ENCODE assay signal across 28 cellular contexts in the genomic region with DNA sequence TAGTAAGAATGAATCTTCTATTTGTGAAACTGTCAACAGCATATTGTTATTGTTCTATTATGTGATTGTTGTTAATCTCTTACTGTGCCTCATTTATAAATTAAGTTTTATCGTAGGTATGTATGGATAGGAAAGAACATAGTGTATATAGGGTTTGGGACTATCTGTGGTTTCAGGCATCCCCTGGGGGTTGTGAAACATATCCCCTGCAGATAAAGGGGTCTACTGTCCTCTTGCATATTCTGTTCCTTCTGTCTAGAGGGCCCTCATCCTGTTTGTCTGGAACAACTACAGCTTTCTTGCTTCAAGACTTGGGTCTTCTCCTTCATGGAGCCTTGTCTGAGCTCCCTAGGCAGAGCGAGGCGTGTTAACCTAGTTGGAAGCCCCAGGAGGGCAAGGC.
"Had no signal": no experiment of that assay in that cellular context is flagged by ENCODE, and none has a peak within 500 bp of the region (broad histone marks: within the 10 kb centered on the region; RNA-seq: fewer than 3 reads in every experiment).

No MANE protein-coding gene starts in this region.

- H3K9me3 Mint-ChIP-seq: activated CD4-positive, alpha-beta T cell treated with anti-CD3 and anti-CD28 coated beads, Interleukin-2, amount 10 ng/mL, durations not matched to agents 24 days and 14 days; activated naive CD8-positive, alpha-beta T cell treated with anti-CD3 and anti-CD28 coated beads, Interleukin-2, amount 50 U/mL, for 24 hours; activated T-cell treated with anti-CD3 and anti-CD28 coated beads, Interleukin-2, amount 50 U/mL, for 24 hours; activated T-helper 1 cell treated with anti-CD3 and anti-CD28 coated beads, Interleukin-12 subunit alpha, Interleukin-12 subunit beta, Interleukin-2, Interleukin-4 antibody, amounts not matched to agents 30 ng/mL and 10 ng/mL and 1 ng/mL, durations not matched to agents 14 hours and 24 hours and 36 hours; brain; central memory CD8-positive, alpha-beta T cell; T-helper 1 cell treated with Interleukin-12 subunit alpha and Interleukin-12 subunit beta and Interleukin-4 antibody, amounts not matched to agents 30 μg/mL and 1 μg/mL, for 36 hours had no signal

- H3K27me3 ChIP-seq: ascending aorta had no signal

- H3K9me3 ChIP-seq: ascending aorta had no signal

- H3K4me1 Mint-ChIP-seq: activated B cell treated with CpG ODN at 0.5 μM for 24 hours; activated CD4-positive, alpha-beta T cell treated with anti-CD3 and anti-CD28 coated beads, Interleukin-2, amount 10 ng/mL, durations not matched to agents 24 days and 14 days; activated CD8-positive, alpha-beta memory T cell treated with anti-CD3 and anti-CD28 coated beads, Interleukin-2, amount 10 ng/mL, durations not matched to agents 7 days and 5 days; activated naive CD8-positive, alpha-beta T cell treated with anti-CD3 and anti-CD28 coated beads, Interleukin-2, amount 50 U/mL, for 24 hours; central memory CD8-positive, alpha-beta T cell had no signal

- H3K4me1 ChIP-seq: ascending aorta had no signal

- H3K27ac ChIP-seq: ascending aorta had no signal

- H3K36me3 ChIP-seq: ascending aorta had no signal

- DNase-seq: activated B cell treated with CpG ODN at 0.5 μM for 24 hours; activated CD4-positive, alpha-beta T cell treated with anti-CD3 and anti-CD28 coated beads for 1 hour; activated CD4-positive, alpha-beta T cell treated with anti-CD3 and anti-CD28 coated beads, Interleukin-2, amount 10 ng/mL, durations not matched to agents 24 days and 14 days; activated CD4-positive, alpha-beta T cell treated with anti-CD3 and anti-CD28 coated beads, Interleukin-2, amount 50 U/mL, for 48 hours; activated CD8-positive, alpha-beta memory T cell treated with anti-CD3 and anti-CD28 coated beads, Interleukin-2, amount 10 ng/mL, durations not matched to agents 7 days and 5 days; activated effector memory CD4-positive, alpha-beta T cell treated with Interleukin-2 at 50 U/mL for 16 hours; activated naive CD4-positive, alpha-beta T cell treated with Interleukin-2 at 50 U/mL for 16 hours; activated naive CD8-positive, alpha-beta T cell treated with anti-CD3 and anti-CD28 coated beads, Interleukin-2, amount 50 U/mL, for 24 hours; activated T-cell treated with anti-CD3 and anti-CD28 coated beads, Interleukin-2, amount 50 U/mL, for 24 hours; MM.1S; NCI-H1105 treated with DMSO at 0.1 percent for 48 hours; NCI-H146; NCI-H187 treated with DMSO at 0.1 percent for 48 hours; NCI-H2081 treated with DMSO at 0.1 percent for 48 hours; NCI-H2171; NCI-H226; NCI-H82; NK-92 treated with Interleukin-12 subunit alpha and Interleukin-12 subunit beta, amount 100 ng/mL, for 24 hours; OCI-M1; RPMI8226; T-helper 9 cell had no signal

- H3K27me3 Mint-ChIP-seq: activated CD4-positive, alpha-beta T cell treated with anti-CD3 and anti-CD28 coated beads, Interleukin-2, amount 10 ng/mL, durations not matched to agents 24 days and 14 days; activated T-cell treated with anti-CD3 and anti-CD28 coated beads, Interleukin-2, amount 50 U/mL, for 24 hours; brain had no signal

- H3K27ac Mint-ChIP-seq: activated B cell treated with CpG ODN at 0.5 μM for 24 hours; activated CD4-positive, alpha-beta T cell treated with anti-CD3 and anti-CD28 coated beads, Interleukin-2, amount 10 ng/mL, durations not matched to agents 24 days and 14 days; activated CD8-positive, alpha-beta memory T cell treated with anti-CD3 and anti-CD28 coated beads, Interleukin-2, amount 10 ng/mL, durations not matched to agents 7 days and 5 days; activated naive CD4-positive, alpha-beta T cell treated with anti-CD3 and anti-CD28 coated beads, Interleukin-2, amount 50 U/mL, for 72 hours; activated naive CD8-positive, alpha-beta T cell treated with anti-CD3 and anti-CD28 coated beads, Interleukin-2, amount 50 U/mL, for 24 hours; activated T-cell treated with anti-CD3 and anti-CD28 coated beads, Interleukin-2, amount 50 U/mL, for 24 hours; activated T-helper 1 cell treated with anti-CD3 and anti-CD28 coated beads, Interleukin-12 subunit alpha, Interleukin-12 subunit beta, Interleukin-2, Interleukin-4 antibody, amounts not matched to agents 30 ng/mL and 10 ng/mL and 1 ng/mL, durations not matched to agents 14 hours and 24 hours and 36 hours; T-helper 1 cell treated with Interleukin-12 subunit alpha and Interleukin-12 subunit beta and Interleukin-4 antibody, amounts not matched to agents 30 μg/mL and 1 μg/mL, for 36 hours had no signal

- H3K36me3 Mint-ChIP-seq: activated CD8-positive, alpha-beta memory T cell treated with anti-CD3 and anti-CD28 coated beads, Interleukin-2, amount 10 ng/mL, durations not matched to agents 7 days and 5 days; activated naive CD4-positive, alpha-beta T cell treated with anti-CD3 and anti-CD28 coated beads, Interleukin-2, amount 50 U/mL, for 72 hours; brain had no signal

- H3K4me3 ChIP-seq: ascending aorta, K562 had no signal

- H3K4me3 Mint-ChIP-seq: activated B cell treated with CpG ODN at 0.5 μM for 24 hours; activated CD4-positive, alpha-beta T cell treated with anti-CD3 and anti-CD28 coated beads, Interleukin-2, amount 10 ng/mL, durations not matched to agents 24 days and 14 days; activated CD8-positive, alpha-beta memory T cell treated with anti-CD3 and anti-CD28 coated beads, Interleukin-2, amount 10 ng/mL, durations not matched to agents 7 days and 5 days; activated naive CD8-positive, alpha-beta T cell treated with anti-CD3 and anti-CD28 coated beads, Interleukin-2, amount 50 U/mL, for 24 hours; activated T-cell treated with anti-CD3 and anti-CD28 coated beads, Interleukin-2, amount 50 U/mL, for 24 hours; activated T-helper 1 cell treated with anti-CD3 and anti-CD28 coated beads, Interleukin-12 subunit alpha, Interleukin-12 subunit beta, Interleukin-2, Interleukin-4 antibody, amounts not matched to agents 30 ng/mL and 10 ng/mL and 1 ng/mL, durations not matched to agents 14 hours and 24 hours and 36 hours; brain; central memory CD8-positive, alpha-beta T cell; T-helper 1 cell treated with Interleukin-12 subunit alpha and Interleukin-12 subunit beta and Interleukin-4 antibody, amounts not matched to agents 30 μg/mL and 1 μg/mL, for 36 hours had no signal
